ENCODE assay signal across 28 cellular contexts in the genomic region with DNA sequence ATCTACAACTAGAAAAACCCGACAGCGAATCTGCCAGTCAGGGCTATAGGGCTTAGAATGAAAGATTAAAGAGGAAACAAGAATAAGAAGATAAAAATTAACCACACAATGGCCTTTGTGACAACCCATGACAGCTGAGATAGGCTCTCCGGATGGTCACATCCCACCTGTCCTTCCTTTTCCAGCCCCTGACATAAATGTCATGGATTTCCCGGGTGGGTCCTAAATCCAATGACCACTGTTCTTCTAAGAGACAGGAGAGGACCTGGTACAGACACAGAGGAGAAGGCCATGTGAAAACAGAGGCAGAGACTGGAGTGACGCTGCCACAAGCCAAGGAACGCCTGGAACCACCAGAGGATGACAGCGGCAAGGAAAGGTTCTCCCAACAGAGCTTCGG.
"Had no signal": no experiment of that assay in that cellular context is flagged by ENCODE, and none has a peak within 500 bp of the region (broad histone marks: within the 10 kb centered on the region; RNA-seq: fewer than 3 reads in every experiment).

No MANE protein-coding gene starts in this region.

- H3K27ac Mint-ChIP-seq: activated B cell treated with CpG ODN at 0.5 μM for 24 hours; activated CD8-positive, alpha-beta T cell treated with anti-CD3 and anti-CD28 coated beads for 36 hours; activated naive CD4-positive, alpha-beta T cell treated with anti-CD3 and anti-CD28 coated beads, Interleukin-2, amount 10 ng/mL, durations not matched to agents 7 days and 5 days; activated naive CD8-positive, alpha-beta T cell treated with anti-CD3 and anti-CD28 coated beads, Interleukin-2, amount 10 ng/mL, durations not matched to agents 7 days and 5 days; T-helper 1 cell treated with Interleukin-12 subunit alpha and Interleukin-12 subunit beta and Interleukin-4 antibody, amounts not matched to agents 30 μg/mL and 1 μg/mL, for 36 hours had no signal

- H3K9me3 Mint-ChIP-seq: activated B cell treated with CpG ODN at 0.5 μM for 24 hours; activated CD8-positive, alpha-beta T cell treated with anti-CD3 and anti-CD28 coated beads for 36 hours; activated naive CD4-positive, alpha-beta T cell treated with anti-CD3 and anti-CD28 coated beads, Interleukin-2, amount 10 ng/mL, durations not matched to agents 7 days and 5 days; activated naive CD8-positive, alpha-beta T cell treated with anti-CD3 and anti-CD28 coated beads, Interleukin-2, amount 10 ng/mL, durations not matched to agents 7 days and 5 days; effector memory CD8-positive, alpha-beta T cell; mesothelial cell of epicardium; naive thymus-derived CD8-positive, alpha-beta T cell; T-helper 1 cell treated with Interleukin-12 subunit alpha and Interleukin-12 subunit beta and Interleukin-4 antibody, amounts not matched to agents 30 μg/mL and 1 μg/mL, for 36 hours had no signal

- ATAC-seq: activated CD8-positive, alpha-beta T cell treated with anti-CD3 and anti-CD28 coated beads for 36 hours; effector memory CD8-positive, alpha-beta T cell; gastroesophageal sphincter; naive thymus-derived CD8-positive, alpha-beta T cell; psoas muscle had no signal

- H3K4me3 Mint-ChIP-seq: activated B cell treated with CpG ODN at 0.5 μM for 24 hours; activated CD8-positive, alpha-beta T cell treated with anti-CD3 and anti-CD28 coated beads for 36 hours; activated naive CD4-positive, alpha-beta T cell treated with anti-CD3 and anti-CD28 coated beads, Interleukin-2, amount 10 ng/mL, durations not matched to agents 7 days and 5 days; activated naive CD8-positive, alpha-beta T cell treated with anti-CD3 and anti-CD28 coated beads, Interleukin-2, amount 10 ng/mL, durations not matched to agents 7 days and 5 days; brain; effector memory CD8-positive, alpha-beta T cell; mesothelial cell of epicardium; naive thymus-derived CD8-positive, alpha-beta T cell; T-helper 1 cell treated with Interleukin-12 subunit alpha and Interleukin-12 subunit beta and Interleukin-4 antibody, amounts not matched to agents 30 μg/mL and 1 μg/mL, for 36 hours had no signal

- H3K27me3 ChIP-seq: ascending aorta, cardiac muscle cell, gastroesophageal sphincter, hepatocyte, sigmoid colon, suprapubic skin, tibial nerve had no signal

- DNase-seq: activated B cell treated with CpG ODN at 0.5 μM for 24 hours; activated CD4-positive, alpha-beta T cell treated with anti-CD3 and anti-CD28 coated beads, Interleukin-2, amount 50 U/mL, for 1 hour; activated CD8-positive, alpha-beta T cell treated with anti-CD3 and anti-CD28 coated beads for 36 hours; activated effector memory CD4-positive, alpha-beta T cell treated with anti-CD3 and anti-CD28 coated beads, Interleukin-2, amount 50 U/mL, for 16 hours; activated naive CD4-positive, alpha-beta T cell treated with anti-CD3 and anti-CD28 coated beads, Interleukin-2, amount 10 ng/mL, durations not matched to agents 7 days and 5 days; activated naive CD8-positive, alpha-beta T cell treated with anti-CD3 and anti-CD28 coated beads, Interleukin-2, amount 10 ng/mL, durations not matched to agents 7 days and 5 days; activated T-cell treated with anti-CD3 and anti-CD28 coated beads, Interleukin-2, amount 50 U/mL, for 48 hours; effector memory CD8-positive, alpha-beta T cell; islet precursor cell; mammary epithelial cell; naive thymus-derived CD8-positive, alpha-beta T cell; psoas muscle; sigmoid colon; stimulated activated CD4-positive, alpha-beta T cell treated with anti-CD3 and anti-CD28 coated beads, Interleukin-1b, Interleukin-23, amount 100 ng/mL, for 48 hours; stimulated activated naive CD4-positive, alpha-beta T cell; T1000 had no signal

- H3K9me3 ChIP-seq: ascending aorta, gastroesophageal sphincter, psoas muscle, sigmoid colon, suprapubic skin, tibial nerve had no signal

- H3K27ac ChIP-seq: cardiac muscle cell, coronary artery, gastroesophageal sphincter, hepatocyte, parathyroid adenoma, psoas muscle, suprapubic skin, tibial nerve had no signal

- H3K9ac ChIP-seq: parathyroid adenoma had no signal

- H3K4me3 ChIP-seq: ascending aorta, cardiac muscle cell, coronary artery, gastroesophageal sphincter, hepatocyte, psoas muscle, sigmoid colon, smooth muscle cell, suprapubic skin, tibial nerve had no signal

- H2AFZ ChIP-seq: hepatocyte, parathyroid adenoma had no signal

- H3K4me2 ChIP-seq: hepatocyte, smooth muscle cell had no signal

- H3K79me2 ChIP-seq: parathyroid adenoma had no signal

- H3K27me3 Mint-ChIP-seq: activated B cell treated with CpG ODN at 0.5 μM for 24 hours; activated CD8-positive, alpha-beta T cell treated with anti-CD3 and anti-CD28 coated beads for 36 hours; activated naive CD4-positive, alpha-beta T cell treated with anti-CD3 and anti-CD28 coated beads, Interleukin-2, amount 10 ng/mL, durations not matched to agents 7 days and 5 days; activated naive CD8-positive, alpha-beta T cell treated with anti-CD3 and anti-CD28 coated beads, Interleukin-2, amount 10 ng/mL, durations not matched to agents 7 days and 5 days; brain; effector memory CD8-positive, alpha-beta T cell; naive thymus-derived CD8-positive, alpha-beta T cell had no signal

- H3K36me3 ChIP-seq: ascending aorta, cardiac muscle cell, gastroesophageal sphincter, sigmoid colon, suprapubic skin, tibial nerve had no signal
